In genomic region chr5:10987291-10987806, GRCh38 we compare ENCODE assay signal across 1 cellular context.
TF ChIP-seq lines count a peak whose summit lies in the region.

No MANE protein-coding gene starts in this region.

TF ChIP-seq in HCT116, 20 proteins besides CTCF, POLR2A, EP300 and RAD21 (continued from another document):
- TF ChIP-seq REST (IDR thresholded peaks at IDR 0.05; ENCODE audit: low read depth) (no peak), CBX3 (IDR thresholded peaks at IDR 0.05; ENCODE audit: low read depth) (no peak), MAX (IDR thresholded peaks at IDR 0.05) (no peak), CEBPB (IDR thresholded peaks at IDR 0.05; ENCODE audit: low read depth) (no peak), SIN3A (IDR thresholded peaks at IDR 0.05; ENCODE audit: low read depth) (no peak), ZBTB33 (IDR thresholded peaks at IDR 0.05; ENCODE audit: extremely low read depth, insufficient replicate concordance, low read length) (no peak), ATF3 (IDR thresholded peaks at IDR 0.05) (no peak), ZNF274 (IDR thresholded peaks at IDR 0.05; ENCODE audit: low read depth, low read length) (no peak), EZH2phosphoT487 (IDR thresholded peaks at IDR 0.05; ENCODE audit: borderline replicate concordance) (no peak)
